1 cellular context compared by ENCODE assay signal in the genomic region with DNA sequence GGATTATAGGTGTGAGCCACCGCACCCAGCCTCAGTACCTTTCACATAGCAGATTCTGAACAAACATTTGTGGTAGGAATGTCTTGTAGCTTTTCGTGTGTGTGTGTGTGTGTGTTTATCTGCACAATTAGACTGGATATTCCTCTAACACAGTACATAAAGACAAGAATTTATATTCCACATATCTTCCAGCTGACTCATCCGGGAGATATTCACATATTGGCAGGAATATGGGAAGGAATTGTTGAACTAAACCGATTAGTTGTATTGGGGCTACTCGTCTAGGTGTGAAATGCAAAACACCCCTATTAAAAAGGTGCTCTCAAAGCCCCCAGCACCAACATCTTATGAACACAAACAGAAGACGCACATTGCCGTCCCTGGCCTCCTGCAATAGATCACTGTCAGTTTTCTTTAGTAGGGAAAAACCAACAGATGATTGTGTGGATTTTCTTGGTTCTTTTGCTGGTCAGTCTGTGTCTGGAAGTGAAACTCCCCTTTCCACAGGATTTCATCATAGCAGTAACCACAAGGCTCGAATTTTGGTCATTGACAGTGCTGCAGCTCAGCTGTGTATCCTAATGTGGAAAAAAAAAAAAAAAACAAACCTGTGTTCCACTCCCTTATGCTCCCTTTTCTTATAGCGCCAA.
TF ChIP-seq lines count a peak whose summit lies in the region.

No MANE protein-coding gene starts in this region.

TF ChIP-seq in GM12878, 131 proteins besides CTCF, POLR2A, EP300 and RAD21 (continued from another document):
- TF ChIP-seq, protein P1, sequence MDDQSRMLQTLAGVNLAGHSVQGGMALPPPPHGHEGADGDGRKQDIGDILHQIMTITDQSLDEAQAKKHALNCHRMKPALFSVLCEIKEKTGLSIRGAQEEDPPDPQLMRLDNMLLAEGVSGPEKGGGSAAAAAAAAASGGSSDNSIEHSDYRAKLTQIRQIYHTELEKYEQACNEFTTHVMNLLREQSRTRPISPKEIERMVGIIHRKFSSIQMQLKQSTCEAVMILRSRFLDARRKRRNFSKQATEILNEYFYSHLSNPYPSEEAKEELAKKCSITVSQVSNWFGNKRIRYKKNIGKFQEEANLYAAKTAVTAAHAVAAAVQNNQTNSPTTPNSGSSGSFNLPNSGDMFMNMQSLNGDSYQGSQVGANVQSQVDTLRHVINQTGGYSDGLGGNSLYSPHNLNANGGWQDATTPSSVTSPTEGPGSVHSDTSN (IDR thresholded peaks at IDR 0.05; ENCODE audit: insufficient replicate concordance, low read depth, low read length): peak; percentile 72
- TF ChIP-seq, protein P2, sequence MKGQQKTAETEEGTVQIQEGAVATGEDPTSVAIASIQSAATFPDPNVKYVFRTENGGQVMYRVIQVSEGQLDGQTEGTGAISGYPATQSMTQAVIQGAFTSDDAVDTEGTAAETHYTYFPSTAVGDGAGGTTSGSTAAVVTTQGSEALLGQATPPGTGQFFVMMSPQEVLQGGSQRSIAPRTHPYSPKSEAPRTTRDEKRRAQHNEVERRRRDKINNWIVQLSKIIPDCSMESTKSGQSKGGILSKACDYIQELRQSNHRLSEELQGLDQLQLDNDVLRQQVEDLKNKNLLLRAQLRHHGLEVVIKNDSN (IDR thresholded peaks at IDR 0.05; ENCODE audit: borderline replicate concordance, extremely low read length, insufficient read depth, low read depth, low read length): no peak
- TF ChIP-seq CHD2 (IDR thresholded peaks at IDR 0.05; ENCODE audit: borderline replicate concordance, low read depth, low read length): no peak
- no peak for TF ChIP-seq NR2F1 (conservative IDR thresholded peaks at IDR 0.05)
- TF ChIP-seq, protein P3, sequence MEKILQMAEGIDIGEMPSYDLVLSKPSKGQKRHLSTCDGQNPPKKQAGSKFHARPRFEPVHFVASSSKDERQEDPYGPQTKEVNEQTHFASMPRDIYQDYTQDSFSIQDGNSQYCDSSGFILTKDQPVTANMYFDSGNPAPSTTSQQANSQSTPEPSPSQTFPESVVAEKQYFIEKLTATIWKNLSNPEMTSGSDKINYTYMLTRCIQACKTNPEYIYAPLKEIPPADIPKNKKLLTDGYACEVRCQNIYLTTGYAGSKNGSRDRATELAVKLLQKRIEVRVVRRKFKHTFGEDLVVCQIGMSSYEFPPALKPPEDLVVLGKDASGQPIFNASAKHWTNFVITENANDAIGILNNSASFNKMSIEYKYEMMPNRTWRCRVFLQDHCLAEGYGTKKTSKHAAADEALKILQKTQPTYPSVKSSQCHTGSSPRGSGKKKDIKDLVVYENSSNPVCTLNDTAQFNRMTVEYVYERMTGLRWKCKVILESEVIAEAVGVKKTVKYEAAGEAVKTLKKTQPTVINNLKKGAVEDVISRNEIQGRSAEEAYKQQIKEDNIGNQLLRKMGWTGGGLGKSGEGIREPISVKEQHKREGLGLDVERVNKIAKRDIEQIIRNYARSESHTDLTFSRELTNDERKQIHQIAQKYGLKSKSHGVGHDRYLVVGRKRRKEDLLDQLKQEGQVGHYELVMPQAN (conservative IDR thresholded peaks at IDR 0.05): no peak
